Comparison of ENCODE assay signal across 9 cellular contexts in genomic region chr6:169529931-169530761, GRCh38.
DNase-seq lines count a peak whose midpoint lies in the region; ATAC-seq, FAIRE-seq and TF ChIP-seq lines count a peak whose summit lies in the region.
"Had no signal": no experiment of that assay in that cellular context is flagged by ENCODE, and none has a peak within 500 bp of the region (broad histone marks: within the 10 kb centered on the region; RNA-seq: fewer than 3 reads in every experiment).

No MANE protein-coding gene starts in this region.

- no peak overlapping the region for H3K23ac ChIP-seq in mesenchymal stem cell (ENCODE audit: low read length in 2 of 2)

- no peak overlapping the region for H4K91ac ChIP-seq in mesenchymal stem cell (ENCODE audit: low read length)

- WGBS in mesenchymal stem cell, result 88% methylated on average over 10 of the region's 13 CpGs
- WGBS in hepatocyte (ENCODE audit: low lambda C conversion rate, missing lambda C conversion rate), result 85% methylated on average over 13 of the region's 13 CpGs

- no peaks in the 10 kb centered on the region for H3K9me2 ChIP-seq in hepatocyte (replicated peaks; ENCODE audit: insufficient read depth)

- no peak overlapping the region for H2BK15ac ChIP-seq in mesenchymal stem cell (ENCODE audit: low read depth, poor library complexity, severe bottlenecking)

- peaks cover 6% of the 10 kb centered on the region for H3K9me3 Mint-ChIP-seq in astrocyte (ENCODE audit: unreplicated experiment)

- H3K4ac ChIP-seq in mesenchymal stem cell (ENCODE audit: low read depth in 1 of 2, low read length in 2 of 2), result no peak overlapping the region

- FAIRE-seq in astrocyte (lab: Jason Lieb, UNC), result peak; percentile 68

- peaks cover 8% of the 10 kb centered on the region for H3K9me3 ChIP-seq in astrocyte (ENCODE audit: insufficient read depth, low read depth, low read length)
- peaks cover 16% of the 10 kb centered on the region for H3K9me3 ChIP-seq in mesenchymal stem cell (ENCODE audit: control insufficient read depth, low read length)
- H3K9me3 ChIP-seq in hepatocyte (ENCODE audit: low read depth), result peaks cover 5% of the 10 kb centered on the region
- H3K9me3 ChIP-seq in WERI-Rb-1 (ENCODE audit: severe bottlenecking), result no peaks in the 10 kb centered on the region

- in situ Hi-C loops in ACHN (cut with HindIII; ENCODE audit: low pct_ligation_motif_present, low pct_unique_long_range_greater_than_20kb, low sequenced_read_pairs) (no loop called here), KBM-7 (cut with MboI; ENCODE audit: low pct_unique_long_range_greater_than_20kb, low sequenced_read_pairs) (no loop called here)

- H3K4me1 Mint-ChIP-seq in astrocyte (ENCODE audit: low read depth, unreplicated experiment), result peaks cover 10% of the 10 kb centered on the region

- no peak for ATAC-seq in GM21515 (IDR thresholded peaks at IDR 0.05; ENCODE audit: unreplicated experiment)

- no peaks in the 10 kb centered on the region for H3K79me2 ChIP-seq in astrocyte (ENCODE audit: insufficient read depth, low read length)
- H3K79me2 ChIP-seq in hepatocyte, result no peaks in the 10 kb centered on the region

- H3K27ac Mint-ChIP-seq in astrocyte (ENCODE audit: unreplicated experiment), result peak overlapping the region; percentile 43

- H3K27ac ChIP-seq in astrocyte (ENCODE audit: low read depth, low read length) (no peak overlapping the region), mesenchymal stem cell (ENCODE audit: low read length, poor library complexity, severe bottlenecking) (peak overlapping the region; percentile 50), hepatocyte (no peak overlapping the region), WERI-Rb-1 (no peak overlapping the region)

- H2BK120ac ChIP-seq in mesenchymal stem cell (ENCODE audit: low read depth, low read length), result no peak overlapping the region

- H3K36me3 ChIP-seq in astrocyte (ENCODE audit: insufficient read depth, low read length) (no peaks in the 10 kb centered on the region), mesenchymal stem cell (ENCODE audit: control insufficient read depth in 1 of 2, insufficient read depth in 2 of 2, low read depth in 1 of 2, low read length in 2 of 2) (no peaks in the 10 kb centered on the region), hepatocyte (replicated peaks; ENCODE audit: insufficient read depth, low read depth) (no peaks in the 10 kb centered on the region), WERI-Rb-1 (no peaks in the 10 kb centered on the region)

- no peak overlapping the region for H3K18ac ChIP-seq in mesenchymal stem cell (ENCODE audit: low read depth in 1 of 2, low read length in 2 of 2)

- TF ChIP-seq CTCF in astrocyte (IDR thresholded peaks at IDR 0.05; ENCODE audit: insufficient read depth, low read depth, low read length), result no peak
- TF ChIP-seq CTCF in hepatocyte (IDR thresholded peaks at IDR 0.05; ENCODE audit: poor library complexity), result no peak
- TF ChIP-seq CTCF in WERI-Rb-1 (IDR thresholded peaks at IDR 0.05; ENCODE audit: low read depth, low read length), result no peak

- DNase-seq in ACHN (peak; percentile 94), KBM-7 (peak; percentile 1), astrocyte (ENCODE audit: low read depth) (peak; percentile 95), mesenchymal stem cell (no peak), hepatocyte (ENCODE audit: low spot score) (no peak), hypothalamus (lab: John Stamatoyannopoulos, UW) (no peak), WERI-Rb-1 (no peak)
- DNase-seq: naive B cell had no signal

- H3K36me3 Mint-ChIP-seq in astrocyte (ENCODE audit: low read depth, unreplicated experiment), result peaks cover 4% of the 10 kb centered on the region
- H3K36me3 Mint-ChIP-seq: naive B cell had no signal

- H3K27me3 ChIP-seq in astrocyte (ENCODE audit: insufficient read depth, low read length), result no peaks in the 10 kb centered on the region
- no peaks in the 10 kb centered on the region for H3K27me3 ChIP-seq in mesenchymal stem cell (ENCODE audit: control insufficient read depth in 1 of 2, insufficient read depth in 1 of 2, low read length in 2 of 2)
- no peaks in the 10 kb centered on the region for H3K27me3 ChIP-seq in hepatocyte
- no peaks in the 10 kb centered on the region for H3K27me3 ChIP-seq in WERI-Rb-1 (ENCODE audit: insufficient read depth, low read depth, severe bottlenecking)

- H4K20me1 ChIP-seq in astrocyte (ENCODE audit: insufficient read depth, low read length) (no peaks in the 10 kb centered on the region), hepatocyte (ENCODE audit: insufficient read depth, poor library complexity, severe bottlenecking) (no peaks in the 10 kb centered on the region)

- H3K9ac ChIP-seq in astrocyte (ENCODE audit: low read length), result no peak overlapping the region
- peak overlapping the region; percentile 50 for H3K9ac ChIP-seq in mesenchymal stem cell (ENCODE audit: low read length)

- no peak overlapping the region for H2BK12ac ChIP-seq in mesenchymal stem cell (ENCODE audit: low read length in 2 of 2)

- H2BK5ac ChIP-seq in mesenchymal stem cell (ENCODE audit: low read depth, low read length, poor library complexity, severe bottlenecking), result no peak overlapping the region

- H4K8ac ChIP-seq in mesenchymal stem cell (ENCODE audit: low read length), result no peak overlapping the region

- H3K79me1 ChIP-seq in mesenchymal stem cell (replicated peaks; ENCODE audit: low read length, poor library complexity, severe bottlenecking), result no peaks in the 10 kb centered on the region

- H2AFZ ChIP-seq in astrocyte (ENCODE audit: low read depth, low read length) (no peak overlapping the region), mesenchymal stem cell (ENCODE audit: low read depth, low read length) (no peak overlapping the region), hepatocyte (no peak overlapping the region)

- H3K4me1 ChIP-seq in astrocyte (ENCODE audit: insufficient read depth, low read length) (no peaks in the 10 kb centered on the region), mesenchymal stem cell (ENCODE audit: control insufficient read depth, insufficient read depth, low read depth, low read length) (peaks cover 4% of the 10 kb centered on the region), hepatocyte (ENCODE audit: insufficient read depth) (no peaks in the 10 kb centered on the region)

- H2AK5ac ChIP-seq in mesenchymal stem cell (ENCODE audit: low read length, severe bottlenecking), result no peak overlapping the region

- H3K27me3 Mint-ChIP-seq in astrocyte (ENCODE audit: low read depth, unreplicated experiment), result no peaks in the 10 kb centered on the region
- H3K27me3 Mint-ChIP-seq: naive B cell had no signal

- peak overlapping the region; percentile 4 for H3K4me2 ChIP-seq in astrocyte (ENCODE audit: low read length)
- H3K4me2 ChIP-seq in mesenchymal stem cell (ENCODE audit: low read length, poor library complexity, severe bottlenecking), result peak overlapping the region; percentile 34
- H3K4me2 ChIP-seq in hepatocyte, result no peak overlapping the region

- H3K4me3 ChIP-seq in astrocyte (ENCODE audit: insufficient read depth, low read depth, low read length) (no peak overlapping the region), mesenchymal stem cell (ENCODE audit: insufficient read depth in 1 of 2, low read depth in 1 of 2, low read length in 2 of 2) (no peak overlapping the region), hepatocyte (no peak overlapping the region), WERI-Rb-1 (ENCODE audit: low read depth, low read length) (no peak overlapping the region)

- H3K4me3 Mint-ChIP-seq in astrocyte (ENCODE audit: unreplicated experiment), result no peak overlapping the region
- H3K4me3 Mint-ChIP-seq: naive B cell had no signal

- no peak overlapping the region for H3K14ac ChIP-seq in mesenchymal stem cell (ENCODE audit: low read length in 2 of 2)

Comparison
In these comparisons a context has a peak if more than half of its experiments do, and no peak if none do; other contexts are left out.
1. DNase-seq: peak in ACHN (single experiment), KBM-7 (single experiment) and astrocyte (single experiment); none in mesenchymal stem cell (single experiment), hepatocyte (single experiment), hypothalamus (0 of 51) and WERI-Rb-1 (single experiment).